1 cellular context compared by ENCODE assay signal in genomic region chr3:98343647-98344507, GRCh38.
TF ChIP-seq lines count a peak whose summit lies in the region.

No MANE protein-coding gene starts in this region.

TF ChIP-seq in HEK293, 187 proteins besides CTCF, POLR2A, EP300 and RAD21 (continued from another document):
- TF ChIP-seq ZSCAN30 (tag by site-specific recombination; IDR thresholded peaks at IDR 0.05) (no peak), ZBTB17 (tag by site-specific recombination; IDR thresholded peaks at IDR 0.05) (peak; percentile 73), ZNF654 (tag by site-specific recombination; IDR thresholded peaks at IDR 0.05; ENCODE audit: low read depth) (peak; percentile 53), SCRT2 (tag by site-specific recombination; IDR thresholded peaks at IDR 0.05) (peak; percentile 62)
